In the genomic region with DNA sequence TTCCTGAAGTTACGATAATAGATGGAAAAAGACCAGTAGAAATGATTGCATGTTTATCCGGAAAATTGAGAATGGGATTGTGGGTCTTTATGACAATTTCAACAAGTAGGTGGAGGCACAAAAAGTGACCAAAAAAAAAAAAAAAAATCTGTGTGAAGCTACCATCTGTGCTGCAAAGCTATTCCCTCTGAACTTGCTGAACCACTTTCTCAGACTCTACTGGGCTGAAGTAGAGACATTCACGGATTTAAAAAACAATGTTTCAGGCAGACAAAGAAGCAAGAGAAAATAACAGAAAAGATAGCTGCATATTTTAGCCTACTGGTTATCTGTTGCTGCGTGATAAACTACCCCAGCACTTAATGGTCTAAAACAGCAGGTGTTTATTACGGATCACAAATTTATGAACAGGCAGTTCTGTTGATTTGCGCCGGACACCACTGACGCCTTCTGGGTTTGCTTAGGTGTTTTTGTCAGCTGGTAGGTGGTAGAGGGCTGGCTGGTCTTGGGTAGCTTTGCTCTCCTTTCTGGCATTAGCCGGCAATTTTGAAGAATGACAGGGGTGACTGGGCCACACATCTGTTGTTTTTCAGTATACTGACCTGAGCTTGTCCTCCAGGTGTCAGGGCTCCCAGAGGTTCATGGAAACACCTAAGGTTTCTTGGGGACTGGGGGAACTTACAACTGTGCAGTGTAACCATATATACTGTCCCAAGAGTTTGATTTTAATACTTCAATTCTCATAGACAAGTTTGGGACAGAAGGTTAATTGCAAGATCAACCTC, we compare ENCODE assay signal across 17 cellular contexts.
DNase-seq lines count a peak whose midpoint lies in the region; ATAC-seq lines count a peak whose summit lies in the region.
"Had no signal": no experiment of that assay in that cellular context is flagged by ENCODE, and none has a peak within 500 bp of the region (broad histone marks: within the 10 kb centered on the region; RNA-seq: fewer than 3 reads in every experiment).

No MANE protein-coding gene starts in this region.

- ATAC-seq in HG02981 (IDR thresholded peaks at IDR 0.05; ENCODE audit: unreplicated experiment) (no peak), HG03280 (IDR thresholded peaks at IDR 0.05; ENCODE audit: unreplicated experiment) (no peak)

- DNase-seq in NCI-H748 (lab: John Stamatoyannopoulos, UW; ENCODE audit: unreplicated experiment) (peak; percentile 33), NCI-H748 treated with DMSO at 0.1 percent for 48 hours (lab: John Stamatoyannopoulos, UW) (no peak), RPMI8226 (peak; percentile 2), left kidney (ENCODE audit: low read depth, low spot score) (peak; percentile 7), kidney glomerular epithelial cell (lab: John Stamatoyannopoulos, UW) (no peak)
- DNase-seq: 8988T; ACHN; BE2C; Caco-2; Calu3; CD4-positive, alpha-beta memory T cell; CD4-positive, CD25-positive, alpha-beta regulatory T cell; CD8-positive, alpha-beta memory T cell; DMS79 treated with DMSO at 0.1 percent for 48 hours; GF-D8 had no signal

Comparison
In these comparisons a context has a peak if more than half of its experiments do, and no peak if none do; other contexts are left out.
1. DNase-seq: peak in NCI-H748 (single experiment), RPMI8226 (single experiment) and left kidney (single experiment); none in NCI-H748 treated with DMSO at 0.1 percent for 48 hours (single experiment) and kidney glomerular epithelial cell (single experiment).